Comparison of ENCODE assay signal across 33 cellular contexts in genomic region chr1:87028576-87028975, GRCh38.
"Had no signal": no experiment of that assay in that cellular context is flagged by ENCODE, and none has a peak within 500 bp of the region (broad histone marks: within the 10 kb centered on the region; RNA-seq: fewer than 3 reads in every experiment).

No MANE protein-coding gene starts in this region.

- H3K27me3 ChIP-seq: adrenal gland, ascending aorta, breast epithelium, cardiac muscle cell, colonic mucosa, esophagus squamous epithelium, gastroesophageal sphincter had no signal

- H3K27me3 Mint-ChIP-seq: activated CD4-positive, alpha-beta memory T cell treated with anti-CD3 and anti-CD28 coated beads for 36 hours; activated CD4-positive, alpha-beta T cell treated with anti-CD3 and anti-CD28 coated beads for 36 hours; activated CD4-positive, alpha-beta T cell treated with anti-CD3 and anti-CD28 coated beads, Interleukin-2, amount 10 ng/mL, durations not matched to agents 24 days and 14 days; activated CD8-positive, alpha-beta memory T cell treated with anti-CD3 and anti-CD28 coated beads, Interleukin-2, amount 10 ng/mL, durations not matched to agents 7 days and 5 days; activated naive CD4-positive, alpha-beta T cell treated with anti-CD3 and anti-CD28 coated beads, Interleukin-2, amount 50 U/mL, for 24 hours; activated naive CD8-positive, alpha-beta T cell treated with anti-CD3 and anti-CD28 coated beads for 36 hours; activated naive CD8-positive, alpha-beta T cell treated with anti-CD3 and anti-CD28 coated beads, Interleukin-2, amount 50 U/mL, for 24 hours; brain; effector memory CD8-positive, alpha-beta T cell had no signal

- ATAC-seq: activated CD4-positive, alpha-beta T cell treated with anti-CD3 and anti-CD28 coated beads for 36 hours; activated CD8-positive, alpha-beta memory T cell treated with anti-CD3 and anti-CD28 coated beads, Interleukin-2, amount 10 ng/mL, durations not matched to agents 7 days and 5 days; activated CD8-positive, alpha-beta T cell treated with anti-CD3 and anti-CD28 coated beads, Interleukin-2, amount 10 ng/mL, durations not matched to agents 7 days and 5 days; activated naive CD8-positive, alpha-beta T cell treated with anti-CD3 and anti-CD28 coated beads, Interleukin-2, amount 50 U/mL, for 24 hours; effector memory CD8-positive, alpha-beta T cell; gastroesophageal sphincter had no signal

- H3K4me3 ChIP-seq: adrenal gland, ascending aorta, breast epithelium, cardiac muscle cell, colonic mucosa, esophagus squamous epithelium, gastroesophageal sphincter had no signal

- H3K36me3 Mint-ChIP-seq: activated CD4-positive, alpha-beta memory T cell treated with anti-CD3 and anti-CD28 coated beads for 36 hours; activated naive CD4-positive, alpha-beta T cell treated with anti-CD3 and anti-CD28 coated beads, Interleukin-2, amount 50 U/mL, for 24 hours had no signal

- H3K9me3 Mint-ChIP-seq: activated CD4-positive, alpha-beta memory T cell treated with anti-CD3 and anti-CD28 coated beads for 36 hours; activated CD4-positive, alpha-beta T cell treated with anti-CD3 and anti-CD28 coated beads, Interleukin-2, amount 10 ng/mL, durations not matched to agents 24 days and 14 days; activated naive CD4-positive, alpha-beta T cell treated with anti-CD3 and anti-CD28 coated beads for 36 hours; activated naive CD4-positive, alpha-beta T cell treated with anti-CD3 and anti-CD28 coated beads, Interleukin-2, amount 50 U/mL, for 24 hours; activated naive CD8-positive, alpha-beta T cell treated with anti-CD3 and anti-CD28 coated beads for 36 hours; activated naive CD8-positive, alpha-beta T cell treated with anti-CD3 and anti-CD28 coated beads, Interleukin-2, amount 50 U/mL, for 24 hours; activated T-helper 1 cell treated with anti-CD3 and anti-CD28 coated beads, Interleukin-12 subunit alpha, Interleukin-12 subunit beta, Interleukin-2, Interleukin-4 antibody, amounts not matched to agents 30 ng/mL and 10 ng/mL and 1 ng/mL, durations not matched to agents 14 hours and 24 hours and 36 hours; activated T-helper 2 cell treated with anti-CD3 and anti-CD28 coated beads, Interferon-gamma antibody, Interleukin-2, Interleukin-4, amounts not matched to agents 10 μg/mL and 5 μg/mL and 100 μg/mL, durations not matched to agents 14 hours and 24 hours and 36 hours; effector memory CD8-positive, alpha-beta T cell had no signal

- DNase-seq: activated CD4-positive, alpha-beta memory T cell treated with anti-CD3 and anti-CD28 coated beads for 36 hours; activated CD4-positive, alpha-beta T cell treated with anti-CD3 and anti-CD28 coated beads for 36 hours; activated CD4-positive, alpha-beta T cell treated with anti-CD3 and anti-CD28 coated beads, Interleukin-2, amount 10 ng/mL, durations not matched to agents 24 days and 14 days; activated CD4-positive, CD25-positive, alpha-beta regulatory T cell; activated CD4-positive, CD25-positive, alpha-beta regulatory T cell treated with anti-CD3 and anti-CD28 coated beads, Interleukin-2, amount 50 U/mL, for 72 hours; activated CD8-positive, alpha-beta memory T cell treated with anti-CD3 and anti-CD28 coated beads, Interleukin-2, amount 10 ng/mL, durations not matched to agents 7 days and 5 days; activated CD8-positive, alpha-beta memory T cell treated with anti-CD3 and anti-CD28 coated beads, Interleukin-2, amount 50 U/mL, for 4 hours; activated CD8-positive, alpha-beta T cell treated with anti-CD3 and anti-CD28 coated beads, Interleukin-2, amount 10 ng/mL, durations not matched to agents 7 days and 5 days; activated effector memory CD4-positive, alpha-beta T cell treated with anti-CD3 and anti-CD28 coated beads, Interleukin-2, amount 50 U/mL, for 16 hours; activated naive CD4-positive, alpha-beta T cell treated with anti-CD3 and anti-CD28 coated beads for 36 hours; activated naive CD8-positive, alpha-beta T cell treated with anti-CD3 and anti-CD28 coated beads for 36 hours; activated naive CD8-positive, alpha-beta T cell treated with anti-CD3 and anti-CD28 coated beads, Interleukin-2, amount 50 U/mL, for 24 hours; activated T-cell treated with anti-CD3 and anti-CD28 coated beads, Interleukin-2, amount 50 U/mL, for 1 hour; activated T-cell treated with anti-CD3 and anti-CD28 coated beads, Interleukin-2, amount 50 U/mL, for 48 hours; adrenal gland; central memory CD4-positive, alpha-beta T cell; cerebellar nuclear complex; colonic mucosa; effector CD4-positive, alpha-beta T cell; effector memory CD8-positive, alpha-beta T cell; esophagus squamous epithelium; foreskin melanocyte; head of caudate nucleus; T-helper 2 cell had no signal

- H3K27ac ChIP-seq: adrenal gland, ascending aorta, breast epithelium, cardiac muscle cell, colonic mucosa, epithelial cell of prostate, esophagus squamous epithelium, gastroesophageal sphincter had no signal

- H3K4me3 Mint-ChIP-seq: activated CD4-positive, alpha-beta memory T cell treated with anti-CD3 and anti-CD28 coated beads for 36 hours; activated CD4-positive, alpha-beta T cell treated with anti-CD3 and anti-CD28 coated beads for 36 hours; activated CD4-positive, alpha-beta T cell treated with anti-CD3 and anti-CD28 coated beads, Interleukin-2, amount 10 ng/mL, durations not matched to agents 24 days and 14 days; activated CD8-positive, alpha-beta memory T cell treated with anti-CD3 and anti-CD28 coated beads, Interleukin-2, amount 10 ng/mL, durations not matched to agents 7 days and 5 days; activated CD8-positive, alpha-beta T cell treated with anti-CD3 and anti-CD28 coated beads, Interleukin-2, amount 10 ng/mL, durations not matched to agents 7 days and 5 days; activated naive CD4-positive, alpha-beta T cell treated with anti-CD3 and anti-CD28 coated beads for 36 hours; activated naive CD4-positive, alpha-beta T cell treated with anti-CD3 and anti-CD28 coated beads, Interleukin-2, amount 50 U/mL, for 24 hours; activated naive CD8-positive, alpha-beta T cell treated with anti-CD3 and anti-CD28 coated beads for 36 hours; activated naive CD8-positive, alpha-beta T cell treated with anti-CD3 and anti-CD28 coated beads, Interleukin-2, amount 50 U/mL, for 24 hours; activated T-helper 1 cell treated with anti-CD3 and anti-CD28 coated beads, Interleukin-12 subunit alpha, Interleukin-12 subunit beta, Interleukin-2, Interleukin-4 antibody, amounts not matched to agents 30 ng/mL and 10 ng/mL and 1 ng/mL, durations not matched to agents 14 hours and 24 hours and 36 hours; brain; effector memory CD8-positive, alpha-beta T cell had no signal

- H3K9me3 ChIP-seq: adrenal gland, ascending aorta, breast epithelium, colonic mucosa, esophagus squamous epithelium, gastroesophageal sphincter had no signal

- H3K27ac Mint-ChIP-seq: activated CD4-positive, alpha-beta memory T cell treated with anti-CD3 and anti-CD28 coated beads for 36 hours; activated CD4-positive, alpha-beta T cell treated with anti-CD3 and anti-CD28 coated beads for 36 hours; activated CD4-positive, alpha-beta T cell treated with anti-CD3 and anti-CD28 coated beads, Interleukin-2, amount 10 ng/mL, durations not matched to agents 24 days and 14 days; activated CD8-positive, alpha-beta memory T cell treated with anti-CD3 and anti-CD28 coated beads, Interleukin-2, amount 10 ng/mL, durations not matched to agents 7 days and 5 days; activated CD8-positive, alpha-beta T cell treated with anti-CD3 and anti-CD28 coated beads, Interleukin-2, amount 10 ng/mL, durations not matched to agents 7 days and 5 days; activated naive CD4-positive, alpha-beta T cell treated with anti-CD3 and anti-CD28 coated beads for 36 hours; activated naive CD4-positive, alpha-beta T cell treated with anti-CD3 and anti-CD28 coated beads, Interleukin-2, amount 50 U/mL, for 24 hours; activated naive CD8-positive, alpha-beta T cell treated with anti-CD3 and anti-CD28 coated beads for 36 hours; activated naive CD8-positive, alpha-beta T cell treated with anti-CD3 and anti-CD28 coated beads, Interleukin-2, amount 50 U/mL, for 24 hours; activated T-helper 1 cell treated with anti-CD3 and anti-CD28 coated beads, Interleukin-12 subunit alpha, Interleukin-12 subunit beta, Interleukin-2, Interleukin-4 antibody, amounts not matched to agents 30 ng/mL and 10 ng/mL and 1 ng/mL, durations not matched to agents 14 hours and 24 hours and 36 hours; activated T-helper 2 cell treated with anti-CD3 and anti-CD28 coated beads, Interferon-gamma antibody, Interleukin-2, Interleukin-4, amounts not matched to agents 10 μg/mL and 5 μg/mL and 100 μg/mL, durations not matched to agents 14 hours and 24 hours and 36 hours; brain; effector memory CD8-positive, alpha-beta T cell had no signal

- H3K4me1 Mint-ChIP-seq: activated CD4-positive, alpha-beta T cell treated with anti-CD3 and anti-CD28 coated beads, Interleukin-2, amount 10 ng/mL, durations not matched to agents 24 days and 14 days; activated naive CD8-positive, alpha-beta T cell treated with anti-CD3 and anti-CD28 coated beads, Interleukin-2, amount 50 U/mL, for 24 hours had no signal

- H3K4me1 ChIP-seq: ascending aorta, breast epithelium, colonic mucosa, gastroesophageal sphincter had no signal

- H3K36me3 ChIP-seq: adrenal gland, ascending aorta, breast epithelium, cardiac muscle cell, colonic mucosa, esophagus squamous epithelium, gastroesophageal sphincter had no signal
